Comparison of ENCODE assay signal across 10 cellular contexts in genomic region chr10:51397695-51398094, GRCh38.
A peak's percentile ranks its signal among the peaks of the same experiment; 100 is the strongest.
DNase-seq lines count a peak whose midpoint lies in the region; ATAC-seq and TF ChIP-seq lines count a peak whose summit lies in the region.
"Had no signal": no experiment of that assay in that cellular context is flagged by ENCODE, and none has a peak within 500 bp of the region (broad histone marks: within the 10 kb centered on the region; RNA-seq: fewer than 3 reads in every experiment).

No MANE protein-coding gene starts in this region.

- H3K4me3 ChIP-seq in epithelial cell of esophagus (ENCODE audit: low read length): no peak overlapping the region
- H3K4me3 ChIP-seq: BLaER1 had no signal

- in situ Hi-C loops in KBM-7 (cut with MboI; ENCODE audit: low pct_unique_long_range_greater_than_20kb, low sequenced_read_pairs) (no loop called here), GM13977 (cut with MboI; ENCODE audit: low pct_unique_long_range_greater_than_20kb, low sequenced_read_pairs, unreplicated experiment) (loop anchor here (25.0 kb wide), 1 partner anchor 815 kb away; no protein-coding TSS in a partner anchor)

- ATAC-seq in HG02623 (IDR thresholded peaks at IDR 0.05; ENCODE audit: unreplicated experiment): no peak

- TF ChIP-seq CTCF in C4-2B (conservative IDR thresholded peaks at IDR 0.05) (peak; percentile 12), epithelial cell of esophagus (IDR thresholded peaks at IDR 0.05; ENCODE audit: insufficient read depth, low read depth, low read length, missing control alignments) (peak; percentile 19), GM13977 (IDR thresholded peaks at IDR 0.05; ENCODE audit: extremely low read depth, insufficient read depth, missing control alignments) (no peak)

- DNase-seq in NCI-H446 treated with DMSO at 0.1 percent for 48 hours (lab: John Stamatoyannopoulos, UW) (peak; percentile 54), epithelial cell of esophagus (ENCODE audit: low read depth) (peak; percentile 88), midbrain (lab: John Stamatoyannopoulos, UW) (peak; percentile 11), KBM-7 (no peak), GM13977 (ENCODE audit: low spot score) (no peak)
- DNase-seq in stimulated activated CD4-positive, alpha-beta T cell treated with anti-CD3 and anti-CD28 coated beads, Interleukin-2, amount 100 ng/mL, for 48 hours: no peak
- DNase-seq: retina had no signal

- no peak overlapping the region for H3K27ac ChIP-seq in C4-2B
- H3K27ac ChIP-seq: BLaER1 had no signal

Comparison
In these comparisons a context has a peak if more than half of its experiments do, and no peak if none do; other contexts are left out.
1. DNase-seq: peak in NCI-H446 treated with DMSO at 0.1 percent for 48 hours (single experiment), epithelial cell of esophagus (single experiment) and midbrain (single experiment); none in stimulated activated CD4-positive, alpha-beta T cell treated with anti-CD3 and anti-CD28 coated beads, Interleukin-2, amount 100 ng/mL, for 48 hours (0 of 2), KBM-7 (single experiment) and GM13977 (single experiment).